8 cellular contexts compared by ENCODE assay signal in the genomic region with DNA sequence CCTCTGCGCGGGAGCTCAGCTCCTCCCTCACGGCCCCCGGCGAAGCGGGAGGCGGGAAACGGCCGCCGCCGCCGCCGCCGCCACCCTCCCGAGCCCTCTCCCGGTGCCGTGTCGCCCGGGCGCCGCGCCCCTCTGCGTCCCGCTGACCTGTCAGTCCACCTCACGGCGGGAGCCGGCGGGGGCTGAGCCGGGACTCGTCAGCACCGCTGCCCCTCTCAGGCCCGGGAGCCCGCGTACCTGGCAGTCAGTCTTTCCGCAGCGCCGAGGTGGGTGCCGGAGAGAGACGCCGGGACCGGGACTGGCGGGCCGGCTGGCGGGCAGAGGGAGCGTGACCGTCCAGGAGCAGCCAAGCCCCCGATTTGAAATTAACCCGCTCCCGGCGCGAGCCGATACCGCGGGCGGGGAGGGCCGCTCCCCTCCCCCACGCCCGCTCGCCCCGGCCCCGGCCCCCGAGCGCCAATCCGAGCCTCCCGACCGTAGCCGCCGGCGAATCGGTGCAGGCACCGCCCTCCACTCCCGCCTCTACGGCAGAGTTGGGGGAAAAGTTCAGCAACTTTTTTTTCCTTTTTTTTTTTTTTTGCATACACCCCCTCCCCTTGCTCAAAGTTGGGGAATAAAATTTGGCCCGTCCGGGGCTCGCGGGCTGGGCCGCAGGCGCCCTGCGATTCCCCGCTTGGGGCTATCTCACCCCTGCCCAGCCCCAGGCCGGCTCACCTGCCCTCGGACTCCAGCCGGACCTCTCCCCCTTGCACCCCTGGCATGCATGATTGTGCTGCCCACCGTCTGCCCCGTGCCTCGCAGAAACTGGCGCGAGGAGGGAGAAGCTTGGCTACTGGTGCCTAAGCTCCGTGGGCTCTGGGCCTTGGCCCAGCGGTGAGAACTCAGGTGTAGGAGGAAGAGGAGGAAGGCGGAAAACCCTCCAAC.
DNase-seq lines count a peak whose midpoint lies in the region; ATAC-seq and TF ChIP-seq lines count a peak whose summit lies in the region.

No MANE protein-coding gene starts in this region.

- peak overlapping the region; percentile 94 for H3K4me3 ChIP-seq in DOHH2 (ENCODE audit: low read length)
- peak overlapping the region; percentile 77 for H3K4me3 ChIP-seq in epithelial cell of esophagus (ENCODE audit: low read length)

- peak overlapping the region; percentile 86 for H3K4me2 ChIP-seq in DOHH2 (ENCODE audit: low read length)

- peaks cover 30% of the 10 kb centered on the region for H3K4me1 Mint-ChIP-seq in T-helper 1 cell treated with Interleukin-12 subunit alpha and Interleukin-12 subunit beta and Interleukin-4 antibody, amounts not matched to agents 30 μg/mL and 1 μg/mL, for 36 hours (ENCODE audit: low read depth)
- H3K4me1 Mint-ChIP-seq in nephron progenitor cell = peaks cover 27% of the 10 kb centered on the region

- H3K27ac ChIP-seq in DOHH2 (ENCODE audit: low read depth, low read length) = peak overlapping the region; percentile 84

- H3K79me2 ChIP-seq in DOHH2 (ENCODE audit: control insufficient read depth, low read length) = peaks cover 56% of the 10 kb centered on the region

- no peaks in the 10 kb centered on the region for H3K27me3 ChIP-seq in DOHH2 (ENCODE audit: control insufficient read depth, low read length)

- H3K9me3 ChIP-seq in DOHH2 (ENCODE audit: control insufficient read depth, insufficient read depth, low read length) = no peaks in the 10 kb centered on the region

- H3F3A ChIP-seq in DOHH2 (ENCODE audit: control insufficient read depth, insufficient read depth) = peaks cover 10% of the 10 kb centered on the region

- peak overlapping the region; percentile 94 for H3K4me3 Mint-ChIP-seq in T-helper 1 cell treated with Interleukin-12 subunit alpha and Interleukin-12 subunit beta and Interleukin-4 antibody, amounts not matched to agents 30 μg/mL and 1 μg/mL, for 36 hours
- H3K4me3 Mint-ChIP-seq in nephron progenitor cell = peak overlapping the region; percentile 91

- peaks cover 23% of the 10 kb centered on the region for H3K27me3 Mint-ChIP-seq in T-helper 1 cell treated with Interleukin-12 subunit alpha and Interleukin-12 subunit beta and Interleukin-4 antibody, amounts not matched to agents 30 μg/mL and 1 μg/mL, for 36 hours (ENCODE audit: low read depth)
- H3K27me3 Mint-ChIP-seq in nephron progenitor cell (ENCODE audit: low read depth, poor library complexity) = peaks cover 38% of the 10 kb centered on the region

- no peaks in the 10 kb centered on the region for H4K20me1 ChIP-seq in DOHH2 (ENCODE audit: control insufficient read depth, insufficient read depth, low read depth, low read length)

- peaks cover 43% of the 10 kb centered on the region for H3K4me1 ChIP-seq in DOHH2 (ENCODE audit: control insufficient read depth, low read length)

- H3K36me3 ChIP-seq in DOHH2 (ENCODE audit: control insufficient read depth, low read length) = peaks cover 43% of the 10 kb centered on the region

- DNase-seq in epithelial cell of esophagus (ENCODE audit: low read depth) (peak; percentile 7), nephron progenitor cell (peak; percentile 72), DMS153 treated with DMSO at 0.1 percent for 48 hours (lab: John Stamatoyannopoulos, UW; ENCODE audit: unreplicated experiment) (no peak), epidermal melanocyte (ENCODE audit: insufficient read length, low spot score) (no peak)

- H3K36me3 Mint-ChIP-seq in T-helper 1 cell treated with Interleukin-12 subunit alpha and Interleukin-12 subunit beta and Interleukin-4 antibody, amounts not matched to agents 30 μg/mL and 1 μg/mL, for 36 hours (ENCODE audit: low read depth) = peaks cover 15% of the 10 kb centered on the region
- peaks cover 3% of the 10 kb centered on the region for H3K36me3 Mint-ChIP-seq in nephron progenitor cell (ENCODE audit: low read depth)

- H3K9me2 ChIP-seq in DOHH2 (replicated peaks; ENCODE audit: control insufficient read depth, low read length) = no peaks in the 10 kb centered on the region

- no peak for TF ChIP-seq CTCF in DOHH2 (IDR thresholded peaks at IDR 0.05; ENCODE audit: low read depth, low read length, poor library complexity, severe bottlenecking)
- TF ChIP-seq CTCF in epithelial cell of esophagus (IDR thresholded peaks at IDR 0.05; ENCODE audit: insufficient read depth, low read depth, low read length, missing control alignments) = no peak
- TF ChIP-seq CTCF in nephron progenitor cell (IDR thresholded peaks at IDR 0.05) = no peak

- H3K27ac Mint-ChIP-seq in T-helper 1 cell treated with Interleukin-12 subunit alpha and Interleukin-12 subunit beta and Interleukin-4 antibody, amounts not matched to agents 30 μg/mL and 1 μg/mL, for 36 hours = peak overlapping the region; percentile 83
- no peak overlapping the region for H3K27ac Mint-ChIP-seq in nephron progenitor cell

- ATAC-seq in GM19397 (IDR thresholded peaks at IDR 0.05; ENCODE audit: unreplicated experiment) = peak; percentile 36
- peak; percentile 48 for ATAC-seq in HG03432 (IDR thresholded peaks at IDR 0.05; ENCODE audit: unreplicated experiment)

- H3K9me3 Mint-ChIP-seq in T-helper 1 cell treated with Interleukin-12 subunit alpha and Interleukin-12 subunit beta and Interleukin-4 antibody, amounts not matched to agents 30 μg/mL and 1 μg/mL, for 36 hours = no peaks in the 10 kb centered on the region
- no peaks in the 10 kb centered on the region for H3K9me3 Mint-ChIP-seq in nephron progenitor cell

Comparison
In these comparisons a context has a peak if more than half of its experiments do, and no peak if none do; other contexts are left out.
1. DNase-seq: peak in epithelial cell of esophagus (single experiment) and nephron progenitor cell (single experiment); none in DMS153 treated with DMSO at 0.1 percent for 48 hours (single experiment) and epidermal melanocyte (single experiment).